16 cellular contexts compared by ENCODE assay signal in the genomic region with DNA sequence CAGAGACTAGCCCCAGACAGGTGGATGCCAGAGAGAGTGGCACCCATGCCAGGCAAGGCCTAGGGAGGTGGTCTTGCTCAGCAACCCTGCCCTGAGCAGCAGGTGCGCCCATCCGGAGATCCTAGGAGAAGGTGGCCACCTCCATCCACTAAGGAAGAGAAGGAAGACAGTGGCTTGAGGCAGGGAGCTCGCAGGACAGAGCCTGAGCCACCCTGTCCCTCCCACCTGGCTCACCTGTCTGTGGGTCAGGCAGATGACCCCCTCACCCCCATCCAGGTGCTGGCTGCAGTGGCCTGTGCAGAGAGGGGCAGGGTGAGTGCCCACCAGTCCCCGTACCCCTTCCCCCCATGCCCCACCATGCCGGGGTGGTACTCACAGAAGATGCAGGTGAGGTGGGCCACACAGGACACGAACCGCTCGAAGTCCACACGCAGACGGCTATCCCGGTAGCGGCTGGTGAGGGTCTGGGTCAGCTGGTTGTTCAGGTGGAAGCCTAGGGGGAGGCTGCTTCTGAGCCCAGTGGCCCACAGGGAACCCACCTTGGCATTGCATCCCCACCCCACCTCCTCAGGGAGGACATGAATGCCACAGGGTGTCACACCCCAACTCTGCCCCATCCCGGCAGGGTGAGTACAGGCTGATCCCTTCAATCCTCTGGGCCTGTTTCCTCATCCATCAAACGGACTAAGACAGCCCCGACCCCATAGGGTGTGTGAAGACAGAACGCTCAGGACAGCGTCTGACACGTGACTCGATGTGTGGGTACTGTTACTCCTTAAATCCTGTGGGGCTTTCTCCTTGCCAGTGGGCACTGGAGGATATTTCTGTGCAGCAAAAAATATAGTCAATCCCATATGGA. TPM values are rescaled to one million over a fixed set of nuclear protein-coding genes. Genes with fewer than 3 reads are reported as not detected.
DNase-seq lines count a peak whose midpoint lies in the region; ATAC-seq and TF ChIP-seq lines count a peak whose summit lies in the region.
"Had no signal": no experiment of that assay in that cellular context is flagged by ENCODE, and none has a peak within 500 bp of the region (broad histone marks: within the 10 kb centered on the region; RNA-seq: fewer than 3 reads in every experiment).

No MANE protein-coding gene starts in this region.

- CTCF ChIA-PET in CD4-positive, alpha-beta memory T cell (lab: Charles Lee; ENCODE audit: partially characterized antibody), result interaction anchor here (0.7 to 2.3 kb wide), 6 partner anchors 41 to 328 kb away, joined by 3 to 13 read pairs (median 4); a partner anchor contains a TSS

- H3K4me3 ChIP-seq in CD4-positive, alpha-beta memory T cell (ENCODE audit: low read length in 2 of 2), result no peak overlapping the region
- H3K4me3 ChIP-seq in WERI-Rb-1 (ENCODE audit: low read depth, low read length) (no peak overlapping the region), hepatocyte (no peak overlapping the region), prostate gland (no peak overlapping the region)

- DNase-seq in CD4-positive, alpha-beta memory T cell, result no peak
- DNase-seq in WERI-Rb-1, result peak; percentile 9
- no peak for DNase-seq in hepatocyte (ENCODE audit: low spot score)
- peak; percentile 4 for DNase-seq in prostate gland (ENCODE audit: low spot score)
- no peak for DNase-seq in A172 (ENCODE audit: low spot score)
- DNase-seq in GM13976 (ENCODE audit: low spot score), result no peak
- DNase-seq: activated T-cell treated with anti-CD3 and anti-CD28 coated beads, Interleukin-2, amount 50 U/mL, for 48 hours; naive thymus-derived CD4-positive, alpha-beta T cell; NCI-H1048; NCI-H82 had no signal

- H3K79me2 ChIP-seq in hepatocyte, result no peaks in the 10 kb centered on the region

- H3K27ac Mint-ChIP-seq in CD4-positive, alpha-beta memory T cell, result peak overlapping the region in 5 of 7 donors; percentile 20 to 87 (median 81)
- H3K27ac Mint-ChIP-seq: dendritic cell treated with granulocyte-macrophage colony-stimulating factor and Interleukin-4, amounts not matched to agents 40 ng/mL and 50 ng/mL, for 4 days had no signal

- H3K4me1 ChIP-seq in CD4-positive, alpha-beta memory T cell (ENCODE audit: insufficient read depth, low read length), result peaks cover 26% of the 10 kb centered on the region
- H3K4me1 ChIP-seq in hepatocyte (ENCODE audit: insufficient read depth) (no peaks in the 10 kb centered on the region), prostate gland (replicated peaks) (no peaks in the 10 kb centered on the region)

- peaks cover 0 to 37% of the 10 kb centered on the region in 2 donors for H3K36me3 Mint-ChIP-seq in CD4-positive, alpha-beta memory T cell

- H4K20me1 ChIP-seq in hepatocyte (ENCODE audit: insufficient read depth, poor library complexity, severe bottlenecking), result no peaks in the 10 kb centered on the region

- no peaks in the 10 kb centered on the region for H3K9me3 Mint-ChIP-seq in CD4-positive, alpha-beta memory T cell
- H3K9me3 Mint-ChIP-seq: CD8-positive, alpha-beta T cell; dendritic cell treated with granulocyte-macrophage colony-stimulating factor and Interleukin-4, amounts not matched to agents 40 ng/mL and 50 ng/mL, for 4 days had no signal

- TF ChIP-seq CTCF in WERI-Rb-1 (IDR thresholded peaks at IDR 0.05; ENCODE audit: low read depth, low read length) (no peak), hepatocyte (IDR thresholded peaks at IDR 0.05; ENCODE audit: poor library complexity) (no peak), prostate gland (IDR thresholded peaks at IDR 0.05) (no peak), GM13976 (IDR thresholded peaks at IDR 0.05; ENCODE audit: borderline replicate concordance, control extremely low read depth, extremely low read depth, insufficient read depth, missing control alignments) (no peak)

- H3K4me1 Mint-ChIP-seq in CD4-positive, alpha-beta memory T cell, result peaks cover 18 to 67% (median 34%) of the 10 kb centered on the region in 4 donors

- no peak overlapping the region for H2AFZ ChIP-seq in hepatocyte

- ATAC-seq in GM21447 (IDR thresholded peaks at IDR 0.05; ENCODE audit: unreplicated experiment) (no peak), GM19452 (IDR thresholded peaks at IDR 0.05; ENCODE audit: unreplicated experiment) (no peak)
- ATAC-seq: CD8-positive, alpha-beta T cell; naive thymus-derived CD4-positive, alpha-beta T cell had no signal

- H3K27ac ChIP-seq in CD4-positive, alpha-beta memory T cell (ENCODE audit: low read depth, low read length), result no peak overlapping the region
- H3K27ac ChIP-seq in WERI-Rb-1 (no peak overlapping the region), hepatocyte (peak overlapping the region; percentile 36), prostate gland (peak overlapping the region in 1 of 2 donors; percentile 61)
- H3K27ac ChIP-seq: HL-60 had no signal

- H3K9me2 ChIP-seq in hepatocyte (replicated peaks; ENCODE audit: insufficient read depth), result no peaks in the 10 kb centered on the region

- POLR2A ChIA-PET in CD4-positive, alpha-beta memory T cell (lab: Charles Lee; ENCODE audit: partially characterized antibody), result no interaction called here

- H3K4me3 Mint-ChIP-seq in CD4-positive, alpha-beta memory T cell, result no peak overlapping the region
- H3K4me3 Mint-ChIP-seq: CD8-positive, alpha-beta T cell; dendritic cell treated with granulocyte-macrophage colony-stimulating factor and Interleukin-4, amounts not matched to agents 40 ng/mL and 50 ng/mL, for 4 days; naive thymus-derived CD4-positive, alpha-beta T cell had no signal

- intact Hi-C loops in CD4-positive, alpha-beta memory T cell (cut with micrococcal nuclease), result loop anchor here (5.0 kb wide), 1 partner anchor 329 kb away; a partner anchor contains a TSS
- intact Hi-C loops in prostate gland (cut with DNase I), result loop anchor here (5.0 to 10.0 kb wide), 2 partner anchors 94 to 204 kb away; a partner anchor contains a TSS

- H3K36me3 ChIP-seq in CD4-positive, alpha-beta memory T cell (ENCODE audit: insufficient read depth, low read length), result peaks cover 7% of the 10 kb centered on the region
- H3K36me3 ChIP-seq in WERI-Rb-1, result peaks cover 58% of the 10 kb centered on the region
- H3K36me3 ChIP-seq in hepatocyte (replicated peaks; ENCODE audit: insufficient read depth, low read depth), result no peaks in the 10 kb centered on the region
- H3K36me3 ChIP-seq in prostate gland, result peaks cover 12 to 27% of the 10 kb centered on the region in 2 donors

- H3K4me2 ChIP-seq in hepatocyte, result no peak overlapping the region

- H3K27me3 Mint-ChIP-seq in CD4-positive, alpha-beta memory T cell, result no peaks in the 10 kb centered on the region
- H3K27me3 Mint-ChIP-seq: dendritic cell treated with granulocyte-macrophage colony-stimulating factor and Interleukin-4, amounts not matched to agents 40 ng/mL and 50 ng/mL, for 4 days; naive thymus-derived CD4-positive, alpha-beta T cell had no signal

- H3K9me3 ChIP-seq in CD4-positive, alpha-beta memory T cell (ENCODE audit: control insufficient read depth in 1 of 2, low read length in 2 of 2), result no peaks in the 10 kb centered on the region
- H3K9me3 ChIP-seq in WERI-Rb-1 (ENCODE audit: severe bottlenecking), result no peaks in the 10 kb centered on the region
- H3K9me3 ChIP-seq in hepatocyte (ENCODE audit: low read depth), result no peaks in the 10 kb centered on the region
- H3K9me3 ChIP-seq in prostate gland, result no peaks in the 10 kb centered on the region

- 97% methylated on average over 16 of the region's 19 CpGs for WGBS in hepatocyte (ENCODE audit: low lambda C conversion rate, missing lambda C conversion rate)
- WGBS in prostate gland, result 88% methylated on average over 15 of the region's 19 CpGs

- H3K27me3 ChIP-seq in CD4-positive, alpha-beta memory T cell (ENCODE audit: insufficient read depth, low read length), result no peaks in the 10 kb centered on the region
- H3K27me3 ChIP-seq in WERI-Rb-1 (ENCODE audit: insufficient read depth, low read depth, severe bottlenecking), result no peaks in the 10 kb centered on the region
- H3K27me3 ChIP-seq in hepatocyte, result no peaks in the 10 kb centered on the region
- no peaks in the 10 kb centered on the region for H3K27me3 ChIP-seq in prostate gland (replicated peaks; ENCODE audit: insufficient read depth)

- no peak for TF ChIP-seq POLR2A in prostate gland (IDR thresholded peaks at IDR 0.05)

- in situ Hi-C loops in GM13976 (cut with MboI; ENCODE audit: low sequenced_read_pairs, unreplicated experiment), result no loop called here

RNA-seq across cellular contexts. Expression of a gene that starts 13.3 kb away (rescaled TPM):
- total RNA-seq in CD4-positive, alpha-beta memory T cell, result 10 to 100 TPM; 16.8 to 19.5 TPM
- polyA plus RNA-seq in CD4-positive, alpha-beta memory T cell, result 1 to 10 TPM; 3.9 to 9.9 TPM
- 12.5 and 26.6 TPM in 2 replicates for total RNA-seq in hepatocyte
- polyA plus RNA-seq in hepatocyte, result 24.3 and 38.9 TPM in 2 replicates
- total RNA-seq in prostate gland, result 1 to 10 TPM; 2.3 to 6.0 TPM
- total RNA-seq in A172 (2014; rRNA removed; shearing (Covaris generic)), result not detected in 2 replicates

RNA-seq across cellular contexts. Expression of a gene that starts 42.4 kb away (rescaled TPM):
- not detected for total RNA-seq in CD4-positive, alpha-beta memory T cell
- not detected for polyA plus RNA-seq in CD4-positive, alpha-beta memory T cell
- total RNA-seq in hepatocyte (not detected in 2 replicates), prostate gland (not detected)
- 1.2 TPM in 2 replicates for polyA plus RNA-seq in hepatocyte
- total RNA-seq in A172 (2014; rRNA removed; shearing (Covaris generic)), result not detected in 2 replicates
- total RNA-seq: CD8-positive, alpha-beta T cell; naive thymus-derived CD4-positive, alpha-beta T cell; T-helper 2 cell treated with Interferon-gamma antibody and Interleukin-4, amounts not matched to agents 100 ng/mL and 5 ng/mL, for 36 hours had no signal
- polyA plus RNA-seq: naive thymus-derived CD4-positive, alpha-beta T cell had no signal

RNA-seq across cellular contexts. Expression of a gene that starts 58.0 kb away (rescaled TPM):
- not detected for total RNA-seq in CD4-positive, alpha-beta memory T cell
- not detected for polyA plus RNA-seq in CD4-positive, alpha-beta memory T cell
- total RNA-seq in hepatocyte (0.64 TPM in 1 of 2 replicates, not detected in the other), prostate gland (1 to 10 TPM; 3.8 to 9.8 TPM)
- polyA plus RNA-seq in hepatocyte, result 0.72 TPM in 1 of 2 replicates, not detected in the other
- not detected in 2 replicates for total RNA-seq in A172 (2014; rRNA removed; shearing (Covaris generic))
- total RNA-seq: CD8-positive, alpha-beta T cell; naive thymus-derived CD4-positive, alpha-beta T cell; T-helper 2 cell treated with Interferon-gamma antibody and Interleukin-4, amounts not matched to agents 100 ng/mL and 5 ng/mL, for 36 hours had no signal
- polyA plus RNA-seq: naive thymus-derived CD4-positive, alpha-beta T cell had no signal

Comparison
In these comparisons a context has a peak if more than half of its experiments do, and no peak if none do; other contexts are left out.
1. DNase-seq: peak in WERI-Rb-1 (single experiment) and prostate gland (single experiment); none in CD4-positive, alpha-beta memory T cell (0 of 5), hepatocyte (single experiment), A172 (single experiment) and GM13976 (single experiment).